In genomic region chr16:13995194-13995593, GRCh38 we compare ENCODE assay signal across 20 cellular contexts.
"Had no signal": no experiment of that assay in that cellular context is flagged by ENCODE, and none has a peak within 500 bp of the region (broad histone marks: within the 10 kb centered on the region; RNA-seq: fewer than 3 reads in every experiment).

No MANE protein-coding gene starts in this region.

- ATAC-seq: activated CD8-positive, alpha-beta memory T cell treated with anti-CD3 and anti-CD28 coated beads, Interleukin-2, amount 10 ng/mL, durations not matched to agents 7 days and 5 days; SK-N-SH treated with all-trans-retinoic acid at 6 μM for 48 hours; WTC11 had no signal

- H3K4me1 ChIP-seq: breast epithelium, SJSA1 had no signal

- H3K36me3 ChIP-seq: breast epithelium, SJSA1 had no signal

- H3K27ac ChIP-seq: breast epithelium, SJSA1 had no signal

- H3K27me3 ChIP-seq: breast epithelium, SJSA1 had no signal

- H3K4me3 ChIP-seq: breast epithelium, SJSA1 had no signal

- H3K9me3 ChIP-seq: breast epithelium, SJSA1 had no signal

- DNase-seq: activated CD4-positive, alpha-beta T cell treated with anti-CD3 and anti-CD28 coated beads for 48 hours; activated CD4-positive, alpha-beta T cell treated with anti-CD3 and anti-CD28 coated beads, Interleukin-2, amount 50 U/mL, for 4 hours; activated CD4-positive, CD25-positive, alpha-beta regulatory T cell treated with anti-CD3 and anti-CD28 coated beads, Interleukin-2, amount 50 U/mL, for 72 hours; activated CD8-positive, alpha-beta memory T cell treated with anti-CD3 and anti-CD28 coated beads, Interleukin-2, amount 10 ng/mL, durations not matched to agents 7 days and 5 days; activated effector memory CD4-positive, alpha-beta T cell treated with Interleukin-2 at 50 U/mL for 16 hours; activated naive CD4-positive, alpha-beta T cell; activated T-cell treated with anti-CD3 and anti-CD28 coated beads, Interleukin-2, amount 50 U/mL, for 24 hours; KG1; NCI-H1092; NCI-H1417; NCI-H1930; NCI-H2107; NCI-H2171 treated with DMSO at 0.1 percent for 48 hours; NCI-H226; NCI-H526; NCI-H82 had no signal
